In genomic region chr5:93746406-93747056, GRCh38 we compare ENCODE assay signal across 1 cellular context.
TF ChIP-seq lines count a peak whose summit lies in the region.

No MANE protein-coding gene starts in this region.

TF ChIP-seq in GM23338, 12 proteins besides CTCF, POLR2A, EP300 and RAD21 (continued from another document):
- TF ChIP-seq ZNF462 (CRISPR knock-in tag; IDR thresholded peaks at IDR 0.05) (no peak), ETS1 (IDR thresholded peaks at IDR 0.05) (no peak)
